Comparison of ENCODE assay signal across 22 cellular contexts in genomic region chr9:134800791-134801339, GRCh38.
DNase-seq lines count a peak whose midpoint lies in the region; ATAC-seq and TF ChIP-seq lines count a peak whose summit lies in the region.
"Had no signal": no experiment of that assay in that cellular context is flagged by ENCODE, and none has a peak within 500 bp of the region (broad histone marks: within the 10 kb centered on the region; RNA-seq: fewer than 3 reads in every experiment).

No MANE protein-coding gene starts in this region.

- peaks cover 6% of the 10 kb centered on the region for H3K36me3 ChIP-seq in endodermal cell (ENCODE audit: control insufficient read depth, insufficient read depth, low read length)
- H3K36me3 ChIP-seq: prostate gland had no signal

- no peaks in the 10 kb centered on the region for H3K4me1 ChIP-seq in endodermal cell (ENCODE audit: control insufficient read depth, insufficient read depth, low read length)
- H3K4me1 ChIP-seq: prostate gland had no signal

- H3K4me1 Mint-ChIP-seq in endodermal cell = no peaks in the 10 kb centered on the region
- H3K4me1 Mint-ChIP-seq: immature natural killer cell; naive thymus-derived CD4-positive, alpha-beta T cell had no signal

- H3K9me3 Mint-ChIP-seq in endodermal cell = no peaks in the 10 kb centered on the region
- H3K9me3 Mint-ChIP-seq: GM23338; immature natural killer cell; naive thymus-derived CD4-positive, alpha-beta T cell had no signal

- H3K27ac Mint-ChIP-seq in endodermal cell = no peak overlapping the region
- H3K27ac Mint-ChIP-seq: GM23338; immature natural killer cell; naive thymus-derived CD4-positive, alpha-beta T cell had no signal

- no peak overlapping the region for H3K4me3 Mint-ChIP-seq in endodermal cell
- H3K4me3 Mint-ChIP-seq: GM23338; immature natural killer cell; naive thymus-derived CD4-positive, alpha-beta T cell had no signal

- ATAC-seq in left cardiac atrium (peak; percentile 56 to 85), HG03432 (IDR thresholded peaks at IDR 0.05; ENCODE audit: unreplicated experiment) (no peak)
- ATAC-seq: GM23338; naive thymus-derived CD4-positive, alpha-beta T cell had no signal

- no peaks in the 10 kb centered on the region for H3K27me3 ChIP-seq in endodermal cell (ENCODE audit: control insufficient read depth, insufficient read depth, low read length, poor library complexity, severe bottlenecking)
- H3K27me3 ChIP-seq: esophagus muscularis mucosa had no signal

- no peaks in the 10 kb centered on the region for H3K9me3 ChIP-seq in endodermal cell (ENCODE audit: control insufficient read depth, low read length)
- H3K9me3 ChIP-seq: esophagus muscularis mucosa, prostate gland had no signal

- H3K4me3 ChIP-seq in endodermal cell (ENCODE audit: low read length) = no peak overlapping the region
- H3K4me3 ChIP-seq: esophagus muscularis mucosa, GM23338, prostate gland had no signal

- DNase-seq in DMS 273 treated with DMSO at 0.1 percent for 48 hours (lab: John Stamatoyannopoulos, UW) = peak; percentile 13
- peak in 39 of 58 donors; percentile 3 to 80 (median 41) for DNase-seq in anterior cingulate cortex (lab: John Stamatoyannopoulos, UW)
- DNase-seq in left cardiac atrium = peak; percentile 72
- DNase-seq in posterior vena cava (ENCODE audit: low spot score) = peak; percentile 87
- DNase-seq in NCI-H510A treated with DMSO at 0.1 percent for 48 hours (lab: John Stamatoyannopoulos, UW) = no peak
- no peak for DNase-seq in endodermal cell
- DNase-seq in NCI-H1417 treated with DMSO at 0.1 percent for 48 hours (lab: John Stamatoyannopoulos, UW) = no peak
- DNase-seq: activated CD4-positive, alpha-beta T cell treated with anti-CD3 and anti-CD28 coated beads, Interleukin-2, amount 50 U/mL, for 48 hours; activated naive CD4-positive, alpha-beta T cell treated with anti-CD3 and anti-CD28 coated beads, Interleukin-2, amount 50 U/mL, for 16 hours; activated T-cell treated with anti-CD3 and anti-CD28 coated beads for 4 hours; DMS153; effector CD4-positive, alpha-beta T cell; immature natural killer cell; naive thymus-derived CD4-positive, alpha-beta T cell; NCI-H187 treated with DMSO at 0.1 percent for 48 hours; SHP77 treated with DMSO at 0.1 percent for 48 hours had no signal

- no peaks in the 10 kb centered on the region for H3K27me3 Mint-ChIP-seq in endodermal cell (ENCODE audit: insufficient read depth)

- intact Hi-C loops in left cardiac atrium (cut with DNase I) (no loop called here), posterior vena cava (cut with DNase I) (no loop called here)

- peaks cover 21% of the 10 kb centered on the region for H3K36me3 Mint-ChIP-seq in endodermal cell (ENCODE audit: low read depth)
- H3K36me3 Mint-ChIP-seq: immature natural killer cell had no signal

- H3K27ac ChIP-seq in endodermal cell (ENCODE audit: low read depth, low read length) = no peak overlapping the region
- H3K27ac ChIP-seq: C4-2B, prostate gland, VCaP had no signal

- WGBS in endodermal cell (ENCODE audit: insufficient coverage in 1 of 2, insufficient read length in 1 of 2), 2 experiments = 95 to 98% methylated on average over 20 to 25 of the region's 25 CpGs

- no peak overlapping the region for H3K9ac ChIP-seq in endodermal cell (ENCODE audit: extremely low read depth, low read length, poor library complexity, severe bottlenecking)

- no peak for TF ChIP-seq CTCF in endodermal cell (conservative IDR thresholded peaks at IDR 0.05)

Comparison
In these comparisons a context has a peak if more than half of its experiments do, and no peak if none do; other contexts are left out.
1. DNase-seq: peak in DMS 273 treated with DMSO at 0.1 percent for 48 hours (single experiment), anterior cingulate cortex (39 of 58), left cardiac atrium (single experiment) and posterior vena cava (single experiment); none in NCI-H510A treated with DMSO at 0.1 percent for 48 hours (single experiment), endodermal cell (single experiment) and NCI-H1417 treated with DMSO at 0.1 percent for 48 hours (single experiment).